Comparison of ENCODE assay signal across 22 cellular contexts in the genomic region with DNA sequence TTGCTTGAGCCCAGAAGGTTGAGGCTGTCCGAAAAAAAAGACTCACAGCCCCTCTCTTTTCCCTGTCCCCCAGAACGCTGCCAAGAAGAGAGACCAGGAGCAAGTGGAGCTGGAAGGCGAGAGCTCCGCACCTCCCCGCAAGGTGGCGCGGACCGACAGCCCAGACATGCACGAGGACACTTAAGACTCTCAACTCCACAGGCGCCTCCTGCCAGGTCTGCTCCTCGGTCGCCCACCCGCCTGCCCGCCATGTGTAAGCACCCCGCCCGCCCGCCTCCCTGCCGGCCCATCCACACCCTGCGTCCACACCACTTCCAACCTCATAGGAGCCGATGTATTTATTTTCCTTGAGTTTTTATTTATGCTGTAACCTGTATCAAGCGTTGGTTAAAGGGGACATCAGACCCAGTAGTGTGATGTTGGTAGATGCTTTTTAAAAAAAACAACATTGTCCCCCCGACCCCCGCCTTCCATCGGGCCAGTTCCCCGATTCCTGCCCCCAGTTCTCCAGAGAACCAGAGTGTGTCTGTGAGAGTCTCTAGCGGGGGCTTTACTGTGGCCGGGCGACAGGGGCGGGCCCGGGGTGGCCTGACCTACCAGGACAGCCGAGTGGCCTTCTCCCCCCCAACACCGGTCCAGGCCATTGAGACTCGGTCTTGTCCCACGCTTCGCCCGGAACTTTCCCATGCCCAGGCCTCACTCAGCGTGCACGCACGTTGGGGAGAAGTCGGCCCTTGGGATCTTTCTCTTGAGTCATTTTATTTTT. TPM values are rescaled to one million over a fixed set of nuclear protein-coding genes. Genes with fewer than 3 reads are reported as not detected.
DNase-seq lines count a peak whose midpoint lies in the region; ATAC-seq, FAIRE-seq and TF ChIP-seq lines count a peak whose summit lies in the region.
"Had no signal": no experiment of that assay in that cellular context is flagged by ENCODE, and none has a peak within 500 bp of the region (broad histone marks: within the 10 kb centered on the region; RNA-seq: fewer than 3 reads in every experiment).

No MANE protein-coding gene starts in this region.

- no peak overlapping the region for H3K9ac ChIP-seq in GM12878 (ENCODE audit: control insufficient read depth, insufficient read depth, low read length)
- no peak overlapping the region for H3K9ac ChIP-seq in neural progenitor cell

- no peak for TF ChIP-seq EP300 in GM12878 (IDR thresholded peaks at IDR 0.05; ENCODE audit: borderline replicate concordance in 1 of 2, control insufficient read depth in 1 of 2, low read depth in 2 of 2, low read length in 2 of 2)

- H3K79me2 ChIP-seq in GM12878 (ENCODE audit: control insufficient read depth, insufficient read depth, low read length) (no peaks in the 10 kb centered on the region), neural progenitor cell (ENCODE audit: low read depth) (no peaks in the 10 kb centered on the region)

- RAD21 ChIA-PET in GM12878 (lab: Charles Lee; ENCODE audit: unreplicated experiment), result no interaction called here

- H2AFZ ChIP-seq in GM12878 (ENCODE audit: control insufficient read depth, low read depth, low read length) (no peak overlapping the region), neural progenitor cell (replicated peaks) (no peak overlapping the region)

- H3K27me3 Mint-ChIP-seq in Calu3 (ENCODE audit: unreplicated experiment) (no peaks in the 10 kb centered on the region), neural progenitor cell (ENCODE audit: insufficient read depth, low read depth) (peaks cover 4% of the 10 kb centered on the region)
- H3K27me3 Mint-ChIP-seq in activated naive CD4-positive, alpha-beta T cell treated with anti-CD3 and anti-CD28 coated beads, Interleukin-2, amount 10 ng/mL, durations not matched to agents 7 days and 5 days, result no peaks in the 10 kb centered on the region
- H3K27me3 Mint-ChIP-seq: B cell had no signal

- H3K9me3 Mint-ChIP-seq in Calu3 (ENCODE audit: low read depth, unreplicated experiment), result no peaks in the 10 kb centered on the region
- no peaks in the 10 kb centered on the region for H3K9me3 Mint-ChIP-seq in neural progenitor cell
- H3K9me3 Mint-ChIP-seq in activated naive CD4-positive, alpha-beta T cell treated with anti-CD3 and anti-CD28 coated beads, Interleukin-2, amount 10 ng/mL, durations not matched to agents 7 days and 5 days, result no peaks in the 10 kb centered on the region

- no peak overlapping the region for H3K4me3 Mint-ChIP-seq in Calu3 (ENCODE audit: low read depth, unreplicated experiment)
- no peak overlapping the region for H3K4me3 Mint-ChIP-seq in neural progenitor cell
- H3K4me3 Mint-ChIP-seq in activated naive CD4-positive, alpha-beta T cell treated with anti-CD3 and anti-CD28 coated beads, Interleukin-2, amount 10 ng/mL, durations not matched to agents 7 days and 5 days, result no peak overlapping the region
- H3K4me3 Mint-ChIP-seq: B cell had no signal

- H3K9me3 ChIP-seq in GM12878 (replicated peaks; ENCODE audit: control insufficient read depth, insufficient read depth, low read length) (no peaks in the 10 kb centered on the region), neural progenitor cell (ENCODE audit: low read depth) (no peaks in the 10 kb centered on the region)
- H3K9me3 ChIP-seq: MG63 had no signal

- H3K36me3 ChIP-seq in H7 (replicated peaks; ENCODE audit: control insufficient read depth, insufficient read depth, low read length) (peaks cover 11% of the 10 kb centered on the region), GM12878 (ENCODE audit: control insufficient read depth in 2 of 2, insufficient read depth in 2 of 2, low read length in 1 of 2) (peaks cover 6 to 16% of the 10 kb centered on the region in 2 experiments; a peak in 3 of 4 replicates), neural progenitor cell (no peaks in the 10 kb centered on the region)

- TSS peak; percentile 40 for BruUV-seq in Calu3 (replicated peaks; lab: Mats Ljungman, UMichigan)
- TSS peak; percentile 70 for BruUV-seq in GM12878 (replicated peaks; lab: Mats Ljungman, UMichigan)

- no peak for ATAC-seq in GM12878
- ATAC-seq in activated CD4-positive, CD25-positive, alpha-beta regulatory T cell treated with anti-CD3 and anti-CD28 coated beads, Interleukin-2, amount 50 U/mL, for 24 hours, result no peak
- ATAC-seq: Panc1 had no signal

- SMC1A ChIA-PET in GM12878 (lab: Charles Lee; ENCODE audit: uncharacterized antibody, unreplicated experiment), result no interaction called here

- no peaks in the 10 kb centered on the region for H3K4me1 ChIP-seq in GM12878 (ENCODE audit: control insufficient read depth, insufficient read depth, low read length)
- H3K4me1 ChIP-seq in neural progenitor cell, result no peaks in the 10 kb centered on the region

- H3K4me3 ChIP-seq in H7 (ENCODE audit: insufficient read depth, low read depth, low read length) (no peak overlapping the region), GM12878 (no peak overlapping the region), neural progenitor cell (no peak overlapping the region)
- H3K4me3 ChIP-seq: MG63 had no signal

- TF ChIP-seq POLR2A in GM12878 (IDR thresholded peaks at IDR 0.05; ENCODE audit: low read depth, low read length), result no peak

- TF ChIP-seq CTCF in Calu3 (IDR thresholded peaks at IDR 0.05; ENCODE audit: unreplicated experiment) (no peak), GM12878 (IDR thresholded peaks at IDR 0.05 in 2 of 3, conservative IDR thresholded peaks at IDR 0.05 in 1 of 3; ENCODE audit: control insufficient read depth in 2 of 3, extremely low read depth in 1 of 3, insufficient read depth in 1 of 3, low read depth in 3 of 3, low read length in 3 of 3) (no peak), neural progenitor cell (IDR thresholded peaks at IDR 0.05) (no peak)

- CTCF ChIA-PET in Calu3 (lab: Charles Lee) (no interaction called here), GM12878 (lab: Yijun Ruan, JAX) (no interaction called here)
- CTCF ChIA-PET in activated naive CD4-positive, alpha-beta T cell treated with anti-CD3 and anti-CD28 coated beads, Interleukin-2, amount 10 ng/mL, durations not matched to agents 7 days and 5 days (lab: Charles Lee), result interaction anchor here (1.2 kb wide), 1 partner anchor 66 kb away, joined by 3 read pairs; no protein-coding TSS in a partner anchor

- no peak overlapping the region for H3K27ac ChIP-seq in GM12878 (ENCODE audit: control insufficient read depth, insufficient read depth)
- no peak overlapping the region for H3K27ac ChIP-seq in neural progenitor cell
- H3K27ac ChIP-seq: C4-2B had no signal

- intact Hi-C loops in Calu3 (cut with micrococcal nuclease; ENCODE audit: unreplicated experiment), result no loop called here
- intact Hi-C loops in GM12878 (cut with micrococcal nuclease; ENCODE audit: unreplicated experiment), result no loop called here

- H3K27ac Mint-ChIP-seq in Calu3 (ENCODE audit: unreplicated experiment) (no peak overlapping the region), neural progenitor cell (peak overlapping the region; percentile 40)
- H3K27ac Mint-ChIP-seq in activated naive CD4-positive, alpha-beta T cell treated with anti-CD3 and anti-CD28 coated beads, Interleukin-2, amount 10 ng/mL, durations not matched to agents 7 days and 5 days, result no peak overlapping the region
- H3K27ac Mint-ChIP-seq: B cell had no signal

- H3K4me2 ChIP-seq in GM12878 (ENCODE audit: control insufficient read depth, insufficient read depth) (no peak overlapping the region), neural progenitor cell (no peak overlapping the region)

- DNase-seq in Calu3, result no peak
- peak; percentile 26 for DNase-seq in H7
- no peak for DNase-seq in GM12878 (ENCODE audit: low read depth, low spot score)
- no peak for DNase-seq in neural progenitor cell (ENCODE audit: low spot score)
- no peak for DNase-seq in activated naive CD4-positive, alpha-beta T cell treated with anti-CD3 and anti-CD28 coated beads, Interleukin-2, amount 10 ng/mL, durations not matched to agents 7 days and 5 days
- DNase-seq in DMS 273 treated with DMSO at 0.1 percent for 48 hours (lab: John Stamatoyannopoulos, UW), result no peak
- no peak for DNase-seq in DMS153 treated with DMSO at 0.1 percent for 48 hours (lab: John Stamatoyannopoulos, UW; ENCODE audit: unreplicated experiment)
- DNase-seq: DND-41, KBM-7, MG63, NCI-H1105 treated with DMSO at 0.1 percent for 48 hours, NCI-H146, NCI-H1930, NCI-H2107, NCI-H446 treated with DMSO at 0.1 percent for 48 hours, NCI-H526, SHP77 treated with DMSO at 0.1 percent for 48 hours had no signal

- no peak for FAIRE-seq in GM12878 (lab: Jason Lieb, UNC)
- FAIRE-seq: H54 had no signal

- H3F3A ChIP-seq in neural progenitor cell (ENCODE audit: low read depth), result peaks cover 7% of the 10 kb centered on the region

- H3K4me1 Mint-ChIP-seq in Calu3 (ENCODE audit: low read depth, unreplicated experiment), result no peaks in the 10 kb centered on the region
- no peaks in the 10 kb centered on the region for H3K4me1 Mint-ChIP-seq in neural progenitor cell
- peaks cover 6% of the 10 kb centered on the region for H3K4me1 Mint-ChIP-seq in activated naive CD4-positive, alpha-beta T cell treated with anti-CD3 and anti-CD28 coated beads, Interleukin-2, amount 10 ng/mL, durations not matched to agents 7 days and 5 days
- H3K4me1 Mint-ChIP-seq: B cell had no signal

- H3K36me3 Mint-ChIP-seq in Calu3 (ENCODE audit: insufficient read depth, unreplicated experiment) (peaks cover 54% of the 10 kb centered on the region), neural progenitor cell (peaks cover 12% of the 10 kb centered on the region)
- H3K36me3 Mint-ChIP-seq in activated naive CD4-positive, alpha-beta T cell treated with anti-CD3 and anti-CD28 coated beads, Interleukin-2, amount 10 ng/mL, durations not matched to agents 7 days and 5 days, result peaks cover 29% of the 10 kb centered on the region

- H4K20me1 ChIP-seq in GM12878 (ENCODE audit: control insufficient read depth, insufficient read depth) (no peaks in the 10 kb centered on the region), neural progenitor cell (ENCODE audit: low read depth) (peaks cover 6% of the 10 kb centered on the region)

- TF ChIP-seq RAD21 in GM12878 (IDR thresholded peaks at IDR 0.05; ENCODE audit: insufficient read depth, low read depth, low read length), result no peak

- in situ Hi-C loops in GM12878 (cut with MboI), result no loop called here

- POLR2A ChIA-PET in GM12878 (lab: Charles Lee), result no interaction called here

- H3K27me3 ChIP-seq in H7 (ENCODE audit: control insufficient read depth, insufficient read depth, low read length) (no peaks in the 10 kb centered on the region), GM12878 (replicated peaks in 1 of 2; ENCODE audit: control insufficient read depth in 2 of 2, insufficient read depth in 2 of 2, low read length in 1 of 2) (no peaks in the 10 kb centered on the region), neural progenitor cell (no peaks in the 10 kb centered on the region)
- H3K27me3 ChIP-seq: MG63 had no signal

- WGBS in GM12878 (ENCODE audit: insufficient coverage, insufficient replicate concordance, low lambda C conversion rate, missing lambda C conversion rate), result 90% methylated on average over 34 of the region's 40 CpGs

RNA-seq across cellular contexts. Expression of a gene that starts 10.3 kb away (rescaled TPM):
- total RNA-seq in Calu3 (2022), result 50.8 and 54.9 TPM in 2 replicates
- 32.8 and 50.8 TPM in 2 replicates for total RNA-seq in H7 (2014; rRNA removed; shearing (Covaris generic))
- total RNA-seq in GM12878 (2013; cell fraction: nucleolus; rRNA removed), result 9.0 and 11.5 TPM in 2 replicates
- 33.3 and 36.0 TPM in 2 replicates for total RNA-seq in GM12878 (2014; rRNA removed)
- 26.1 and 31.1 TPM in 2 replicates for total RNA-seq in GM12878 (2014; rRNA removed; fragmentation: Illumina TruSeq; extraction: Trizol)
- total RNA-seq in GM12878 (2021), result 42.8 and 53.5 TPM in 2 replicates
- 14.8 TPM for polyA plus RNA-seq in GM12878 (2011; ENCODE audit: low read depth)
- 23.6 and 33.4 TPM in 2 replicates for polyA plus RNA-seq in GM12878 (2011; rRNA removed)
- polyA plus RNA-seq in GM12878 (2011; cell fraction: cytosol; rRNA removed), result 29.7 and 46.8 TPM in 2 replicates
- 51.0 and 57.0 TPM in 2 replicates for polyA plus RNA-seq in GM12878 (2011; cell fraction: nucleus; rRNA removed)
- 41.8 and 55.6 TPM in 2 replicates for polyA plus RNA-seq in GM12878 (2012)
- 31.7 and 62.8 TPM in 2 replicates for polyA plus RNA-seq in GM12878 (2014; fragmentation: Illumina TruSeq; extraction: Trizol)
- 1 to 10 TPM in 1 of 2 experiments, under 1 TPM in 1; 0.76 to 2.8 TPM for polyA plus RNA-seq in GM12878 (2014; fragmentation: Nextera tagmentation; extraction: Ambion mirVana)
- 71.0 and 77.5 TPM in 2 replicates for polyA plus RNA-seq in GM12878 (2014; rRNA removed)
- 10 to 100 TPM; 61.5 to 63.8 TPM for polyA plus RNA-seq in GM12878 (2016; fragmentation: Nextera tagmentation; extraction: Ambion mirVana)
- 11.6 and 12.9 TPM in 2 replicates for polyA minus RNA-seq in GM12878 (2011; rRNA and poly(A)+ RNA removed)
- polyA minus RNA-seq in GM12878 (2011; cell fraction: cytosol; rRNA and poly(A)+ RNA removed), result 5.3 and 12.0 TPM in 2 replicates
- polyA minus RNA-seq in GM12878 (2011; cell fraction: nucleus; rRNA and poly(A)+ RNA removed), result 4.6 and 9.6 TPM in 2 replicates
- 21.9 and 27.7 TPM in 2 replicates for total RNA-seq in neural progenitor cell (ENCODE audit: low replicate concordance)

RNA-seq across cellular contexts. Expression of a gene that starts 14.0 kb away (rescaled TPM):
- 37.9 and 38.4 TPM in 2 replicates for total RNA-seq in Calu3 (2022)
- 76.7 and 121 TPM in 2 replicates for total RNA-seq in H7 (2014; rRNA removed; shearing (Covaris generic))
- 4.3 and 7.7 TPM in 2 replicates for total RNA-seq in GM12878 (2013; cell fraction: nucleolus; rRNA removed)
- 118 and 126 TPM in 2 replicates for total RNA-seq in GM12878 (2014; rRNA removed)
- 33.4 and 37.2 TPM in 2 replicates for total RNA-seq in GM12878 (2014; rRNA removed; fragmentation: Illumina TruSeq; extraction: Trizol)
- 90.5 and 92.1 TPM in 2 replicates for total RNA-seq in GM12878 (2021)
- 18.2 TPM for polyA plus RNA-seq in GM12878 (2011; ENCODE audit: low read depth)
- 59.0 and 66.8 TPM in 2 replicates for polyA plus RNA-seq in GM12878 (2011; rRNA removed)
- polyA plus RNA-seq in GM12878 (2011; cell fraction: cytosol; rRNA removed), result 86.5 and 89.3 TPM in 2 replicates
- polyA plus RNA-seq in GM12878 (2011; cell fraction: nucleus; rRNA removed), result 24.2 and 35.6 TPM in 2 replicates
- polyA plus RNA-seq in GM12878 (2012), result 45.5 and 50.4 TPM in 2 replicates
- polyA plus RNA-seq in GM12878 (2014; fragmentation: Illumina TruSeq; extraction: Trizol), result 28.1 and 41.6 TPM in 2 replicates
- 10 to 100 TPM in 1 of 2 experiments, 1 to 10 TPM in 1; 8.6 to 25.2 TPM for polyA plus RNA-seq in GM12878 (2014; fragmentation: Nextera tagmentation; extraction: Ambion mirVana)
- polyA plus RNA-seq in GM12878 (2014; rRNA removed), result 198 and 209 TPM in 2 replicates
- polyA plus RNA-seq in GM12878 (2016; fragmentation: Nextera tagmentation; extraction: Ambion mirVana), result 100 to 1,000 TPM; 169 TPM
- polyA minus RNA-seq in GM12878 (2011; rRNA and poly(A)+ RNA removed), result 12.1 and 20.0 TPM in 2 replicates
- 10.2 and 12.7 TPM in 2 replicates for polyA minus RNA-seq in GM12878 (2011; cell fraction: cytosol; rRNA and poly(A)+ RNA removed)
- polyA minus RNA-seq in GM12878 (2011; cell fraction: nucleus; rRNA and poly(A)+ RNA removed), result 4.6 and 7.7 TPM in 2 replicates
- total RNA-seq in neural progenitor cell (ENCODE audit: low replicate concordance), result 25.9 and 38.8 TPM in 2 replicates

RNA-seq across cellular contexts. Expression of a gene that starts 15.0 kb away (rescaled TPM):
- total RNA-seq in Calu3 (2022), result 9.6 and 10.5 TPM in 2 replicates
- 6.9 and 7.5 TPM in 2 replicates for total RNA-seq in H7 (2014; rRNA removed; shearing (Covaris generic))
- total RNA-seq in GM12878 (2013; cell fraction: nucleolus; rRNA removed), result 5.8 and 6.9 TPM in 2 replicates
- total RNA-seq in GM12878 (2014; rRNA removed), result 1.3 and 1.5 TPM in 2 replicates
- total RNA-seq in GM12878 (2014; rRNA removed; fragmentation: Illumina TruSeq; extraction: Trizol), result 0.58 and 0.60 TPM in 2 replicates
- 5.1 and 6.7 TPM in 2 replicates for total RNA-seq in GM12878 (2021)
- polyA plus RNA-seq in GM12878 (2011; ENCODE audit: low read depth), result 0.62 TPM
- polyA plus RNA-seq in GM12878 (2011; rRNA removed), result 0.45 and 0.81 TPM in 2 replicates
- 0.97 and 0.99 TPM in 2 replicates for polyA plus RNA-seq in GM12878 (2011; cell fraction: cytosol; rRNA removed)
- 8.5 and 12.4 TPM in 2 replicates for polyA plus RNA-seq in GM12878 (2011; cell fraction: nucleus; rRNA removed)
- polyA plus RNA-seq in GM12878 (2012), result 2.1 and 2.3 TPM in 2 replicates
- 0.38 and 1.1 TPM in 2 replicates for polyA plus RNA-seq in GM12878 (2014; fragmentation: Illumina TruSeq; extraction: Trizol)
- polyA plus RNA-seq in GM12878 (2014; fragmentation: Nextera tagmentation; extraction: Ambion mirVana), result under 1 TPM; 0.04 to 0.05 TPM
- polyA plus RNA-seq in GM12878 (2014; rRNA removed), result 4.3 and 5.1 TPM in 2 replicates
- polyA plus RNA-seq in GM12878 (2016; fragmentation: Nextera tagmentation; extraction: Ambion mirVana), result 1 to 10 TPM; 1.0 to 1.1 TPM
- 0.73 and 0.93 TPM in 2 replicates for polyA minus RNA-seq in GM12878 (2011; rRNA and poly(A)+ RNA removed)
- 0.40 and 0.42 TPM in 2 replicates for polyA minus RNA-seq in GM12878 (2011; cell fraction: cytosol; rRNA and poly(A)+ RNA removed)
- polyA minus RNA-seq in GM12878 (2011; cell fraction: nucleus; rRNA and poly(A)+ RNA removed), result 1.9 and 5.3 TPM in 2 replicates
- 11.4 and 25.0 TPM in 2 replicates for total RNA-seq in neural progenitor cell (ENCODE audit: low replicate concordance)

RNA-seq across cellular contexts. Expression of a gene that starts 16.4 kb away (rescaled TPM):
- total RNA-seq in Calu3 (2022) (6.0 and 6.2 TPM in 2 replicates), GM12878 (2014; rRNA removed) (8.8 and 12.0 TPM in 2 replicates), GM12878 (2014; rRNA removed; fragmentation: Illumina TruSeq; extraction: Trizol) (2.1 TPM in 2 replicates), GM12878 (2021) (10.0 and 13.1 TPM in 2 replicates), neural progenitor cell (ENCODE audit: low replicate concordance) (4.6 and 13.3 TPM in 2 replicates)
- total RNA-seq in H7 (2014; rRNA removed; shearing (Covaris generic)), result 13.6 and 15.1 TPM in 2 replicates
- total RNA-seq in GM12878 (2013; cell fraction: nucleolus; rRNA removed), result 7.8 and 8.0 TPM in 2 replicates
- polyA plus RNA-seq in GM12878 (2011; ENCODE audit: low read depth), result 2.4 TPM
- polyA plus RNA-seq in GM12878 (2011; rRNA removed) (1.6 and 3.5 TPM in 2 replicates), GM12878 (2014; fragmentation: Illumina TruSeq; extraction: Trizol) (0.55 and 1.5 TPM in 2 replicates), GM12878 (2014; fragmentation: Nextera tagmentation; extraction: Ambion mirVana) (under 1 TPM; 0.03 to 0.04 TPM), GM12878 (2014; rRNA removed) (11.8 and 13.1 TPM in 2 replicates), GM12878 (2016; fragmentation: Nextera tagmentation; extraction: Ambion mirVana) (10 to 100 TPM in 1 of 2 experiments, 1 to 10 TPM in 1; 8.4 to 12.5 TPM)
- 6.7 and 12.3 TPM in 2 replicates for polyA plus RNA-seq in GM12878 (2011; cell fraction: cytosol; rRNA removed)
- 4.7 TPM in 2 replicates for polyA plus RNA-seq in GM12878 (2011; cell fraction: nucleus; rRNA removed)
- 8.8 TPM in 2 replicates for polyA plus RNA-seq in GM12878 (2012)
- 4.5 and 6.7 TPM in 2 replicates for polyA minus RNA-seq in GM12878 (2011; rRNA and poly(A)+ RNA removed)
- 3.4 and 5.3 TPM in 2 replicates for polyA minus RNA-seq in GM12878 (2011; cell fraction: cytosol; rRNA and poly(A)+ RNA removed)
- polyA minus RNA-seq in GM12878 (2011; cell fraction: nucleus; rRNA and poly(A)+ RNA removed), result 3.6 and 4.4 TPM in 2 replicates

RNA-seq across cellular contexts. Expression of a gene that starts 17.7 kb away (rescaled TPM):
- total RNA-seq in Calu3 (2022), result 30.6 and 40.9 TPM in 2 replicates
- 63.0 and 64.9 TPM in 2 replicates for total RNA-seq in H7 (2014; rRNA removed; shearing (Covaris generic))
- 36.4 and 46.2 TPM in 2 replicates for total RNA-seq in GM12878 (2013; cell fraction: nucleolus; rRNA removed)
- 22.6 and 22.8 TPM in 2 replicates for total RNA-seq in GM12878 (2014; rRNA removed)
- total RNA-seq in GM12878 (2014; rRNA removed; fragmentation: Illumina TruSeq; extraction: Trizol), result 6.4 and 7.1 TPM in 2 replicates
- 38.5 and 46.8 TPM in 2 replicates for total RNA-seq in GM12878 (2021)
- polyA plus RNA-seq in GM12878 (2011; ENCODE audit: low read depth), result 4.3 TPM
- polyA plus RNA-seq in GM12878 (2011; rRNA removed), result 6.6 and 8.2 TPM in 2 replicates
- polyA plus RNA-seq in GM12878 (2011; cell fraction: cytosol; rRNA removed), result 9.4 and 16.0 TPM in 2 replicates
- 32.5 and 50.6 TPM in 2 replicates for polyA plus RNA-seq in GM12878 (2011; cell fraction: nucleus; rRNA removed)
- 14.5 and 21.6 TPM in 2 replicates for polyA plus RNA-seq in GM12878 (2012)
- polyA plus RNA-seq in GM12878 (2014; fragmentation: Illumina TruSeq; extraction: Trizol), result 6.1 and 8.1 TPM in 2 replicates
- 1 to 10 TPM; 2.9 to 4.1 TPM for polyA plus RNA-seq in GM12878 (2014; fragmentation: Nextera tagmentation; extraction: Ambion mirVana)
- polyA plus RNA-seq in GM12878 (2014; rRNA removed), result 42.7 and 57.2 TPM in 2 replicates
- 10 to 100 TPM; 26.3 to 28.8 TPM for polyA plus RNA-seq in GM12878 (2016; fragmentation: Nextera tagmentation; extraction: Ambion mirVana)
- 4.8 and 8.8 TPM in 2 replicates for polyA minus RNA-seq in GM12878 (2011; rRNA and poly(A)+ RNA removed)
- polyA minus RNA-seq in GM12878 (2011; cell fraction: cytosol; rRNA and poly(A)+ RNA removed), result 11.6 and 12.7 TPM in 2 replicates
- polyA minus RNA-seq in GM12878 (2011; cell fraction: nucleus; rRNA and poly(A)+ RNA removed), result 36.8 and 44.5 TPM in 2 replicates
- 13.2 and 47.6 TPM in 2 replicates for total RNA-seq in neural progenitor cell (ENCODE audit: low replicate concordance)
